ENCODE assay signal across 13 cellular contexts in genomic region chr5:136193396-136193935, GRCh38. TPM values are rescaled to one million over a fixed set of nuclear protein-coding genes. Genes with fewer than 3 reads are reported as not detected.
DNase-seq lines count a peak whose midpoint lies in the region; ATAC-seq and TF ChIP-seq lines count a peak whose summit lies in the region.
"Had no signal": no experiment of that assay in that cellular context is flagged by ENCODE, and none has a peak within 500 bp of the region (broad histone marks: within the 10 kb centered on the region; RNA-seq: fewer than 3 reads in every experiment).

No MANE protein-coding gene starts in this region.

- H3K36me3 ChIP-seq in breast epithelium (peaks cover under 1% of the 10 kb centered on the region), mucosa of descending colon (ENCODE audit: low read depth) (no peaks in the 10 kb centered on the region), transverse colon (no peaks in the 10 kb centered on the region)

- H3K27me3 Mint-ChIP-seq in MCF 10A (ENCODE audit: insufficient read depth, unreplicated experiment): peaks cover 39% of the 10 kb centered on the region

- POLR2A ChIA-PET in MCF 10A (lab: Yijun Ruan, JAX): no interaction called here

- DNase-seq in breast epithelium (ENCODE audit: low spot score in 2 of 2): no peak
- DNase-seq in MCF 10A (ENCODE audit: unreplicated experiment): no peak
- DNase-seq in ecto neural progenitor cell (ENCODE audit: low spot score): peak; percentile 48
- DNase-seq in mucosa of descending colon: no peak
- DNase-seq in transverse colon: no peak
- DNase-seq in T-helper 9 cell: no peak
- DNase-seq in NCI-H2081 (lab: John Stamatoyannopoulos, UW): no peak
- DNase-seq: activated CD8-positive, alpha-beta memory T cell treated with anti-CD3 and anti-CD28 coated beads, Interleukin-2, amount 50 U/mL, for 4 hours; Karpas-422; T-cell had no signal

- in situ Hi-C loops in transverse colon (cut with MboI; ENCODE audit: low pct_ligation_motif_present in 1 of 4, low pct_unique_long_range_greater_than_20kb in 1 of 4, low sequenced_read_pairs in 3 of 4): no loop called here

- no TSS peak for BruUV-seq in MCF 10A (replicated peaks; lab: Mats Ljungman, UMichigan)

- H3K36me3 Mint-ChIP-seq in MCF 10A (ENCODE audit: insufficient read depth, unreplicated experiment): peaks cover 8% of the 10 kb centered on the region

- peak; percentile 7 for ATAC-seq in mucosa of descending colon
- no peak for ATAC-seq in HG02678 (IDR thresholded peaks at IDR 0.05; ENCODE audit: unreplicated experiment)
- ATAC-seq: T-cell had no signal

- no peak for TF ChIP-seq CTCF in breast epithelium (IDR thresholded peaks at IDR 0.05)
- TF ChIP-seq CTCF in MCF 10A (IDR thresholded peaks at IDR 0.05; ENCODE audit: unreplicated experiment): no peak
- TF ChIP-seq CTCF in mucosa of descending colon (IDR thresholded peaks at IDR 0.05): no peak
- TF ChIP-seq CTCF in transverse colon (IDR thresholded peaks at IDR 0.05): no peak

- no peak overlapping the region for H3K27ac ChIP-seq in breast epithelium
- peak overlapping the region; percentile 74 to 82 (median 76) for H3K27ac ChIP-seq in transverse colon

- intact Hi-C loops in breast epithelium (cut with DNase I; ENCODE audit: low total_unique reads): no loop called here
- intact Hi-C loops in MCF 10A (cut with micrococcal nuclease): no loop called here
- intact Hi-C loops in mucosa of descending colon (cut with DNase I, micrococcal nuclease): no loop called here
- intact Hi-C loops in transverse colon (cut with DNase I; ENCODE audit: low total_unique reads): no loop called here

- CTCF ChIA-PET in MCF 10A (lab: Yijun Ruan, JAX): interaction anchor here (1.1 to 2.6 kb wide), 3 partner anchors 9 to 18 kb away, joined by 4 to 9 read pairs (median 4); no protein-coding TSS in a partner anchor

- WGBS in transverse colon (ENCODE audit: low coverage in 1 of 2), 2 donors: 48% methylated on average over 17 of the region's 17 CpGs; no CpG with 5 or more reads in 1 of the 2 donors

- H3K4me3 Mint-ChIP-seq in MCF 10A (ENCODE audit: unreplicated experiment): no peak overlapping the region
- H3K4me3 Mint-ChIP-seq: T-cell had no signal

- no peaks in the 10 kb centered on the region for H3K9me3 Mint-ChIP-seq in MCF 10A (ENCODE audit: unreplicated experiment)
- H3K9me3 Mint-ChIP-seq: T-cell had no signal

- no peaks in the 10 kb centered on the region for H3K4me1 Mint-ChIP-seq in MCF 10A (ENCODE audit: insufficient read depth, unreplicated experiment)

- no peak overlapping the region for H3K27ac Mint-ChIP-seq in MCF 10A (ENCODE audit: low read depth, unreplicated experiment)
- H3K27ac Mint-ChIP-seq: T-cell had no signal

- H3K27me3 ChIP-seq in breast epithelium: peaks cover 0 to 50% of the 10 kb centered on the region in 2 donors
- H3K27me3 ChIP-seq in transverse colon: peaks cover 32% of the 10 kb centered on the region

- H3K4me1 ChIP-seq in breast epithelium: peaks cover 0 to 10% of the 10 kb centered on the region in 2 donors
- peaks cover 31% of the 10 kb centered on the region for H3K4me1 ChIP-seq in mucosa of descending colon (ENCODE audit: low read depth)
- H3K4me1 ChIP-seq in transverse colon: peaks cover 13 to 53% (median 39%) of the 10 kb centered on the region in 4 donors

- TF ChIP-seq POLR2A in breast epithelium (IDR thresholded peaks at IDR 0.05) (no peak), transverse colon (IDR thresholded peaks at IDR 0.05) (no peak)

- TF ChIP-seq EP300 in transverse colon (IDR thresholded peaks at IDR 0.05; ENCODE audit: low read depth): no peak

- H3K4me3 ChIP-seq in breast epithelium: peak overlapping the region in 2 of 3 donors; percentile 40 to 61
- no peak overlapping the region for H3K4me3 ChIP-seq in mucosa of descending colon
- peak overlapping the region in 3 of 4 donors; percentile 52 to 74 (median 52) for H3K4me3 ChIP-seq in transverse colon

- H3K9me3 ChIP-seq in breast epithelium: no peaks in the 10 kb centered on the region
- no peaks in the 10 kb centered on the region for H3K9me3 ChIP-seq in mucosa of descending colon
- H3K9me3 ChIP-seq in transverse colon: no peaks in the 10 kb centered on the region

RNA-seq across cellular contexts. Expression of gene SMIM32, which starts 0.5 kb away (rescaled TPM):
- not detected for total RNA-seq in breast epithelium
- total RNA-seq in MCF 10A (2022): not detected in 2 replicates
- total RNA-seq in mucosa of descending colon: 10 to 100 TPM in 1 of 3 donors, 1 to 10 TPM in 2; 1.3 to 14.4 (median 7.9) TPM
- 10 to 100 TPM in 3 of 4 donors, 1 to 10 TPM in 1; 6.4 to 21.6 (median 13.5) TPM for total RNA-seq in transverse colon
- total RNA-seq: glomerular endothelial cell, occipital lobe, T-cell had no signal

Comparison
In these comparisons a context has a peak if more than half of its experiments do, and no peak if none do; other contexts are left out.
1. H3K27ac ChIP-seq: peak in transverse colon (4 of 4); none in breast epithelium (0 of 2).